ENCODE assay signal across 1 cellular context in genomic region chr7:2645274-2645868, GRCh38.
TF ChIP-seq lines count a peak whose summit lies in the region.

No MANE protein-coding gene starts in this region.

TF ChIP-seq in IMR-90, 13 proteins besides CTCF, POLR2A, EP300 and RAD21:
- TF ChIP-seq BHLHE40 (IDR thresholded peaks at IDR 0.05; ENCODE audit: low read depth, low read length) (no peak), CEBPB (IDR thresholded peaks at IDR 0.05; ENCODE audit: low read depth, low read length) (0 out of 2 replicates have a peak, but pooled peaks have one; percentile 12), SMC3 (IDR thresholded peaks at IDR 0.05; ENCODE audit: low read depth, low read length) (no peak), NFE2L2 (IDR thresholded peaks at IDR 0.05; ENCODE audit: low read depth, low read length) (no peak), MXI1 (IDR thresholded peaks at IDR 0.05; ENCODE audit: borderline replicate concordance, low read depth, low read length) (no peak)
